ENCODE assay signal across 8 cellular contexts in the genomic region with DNA sequence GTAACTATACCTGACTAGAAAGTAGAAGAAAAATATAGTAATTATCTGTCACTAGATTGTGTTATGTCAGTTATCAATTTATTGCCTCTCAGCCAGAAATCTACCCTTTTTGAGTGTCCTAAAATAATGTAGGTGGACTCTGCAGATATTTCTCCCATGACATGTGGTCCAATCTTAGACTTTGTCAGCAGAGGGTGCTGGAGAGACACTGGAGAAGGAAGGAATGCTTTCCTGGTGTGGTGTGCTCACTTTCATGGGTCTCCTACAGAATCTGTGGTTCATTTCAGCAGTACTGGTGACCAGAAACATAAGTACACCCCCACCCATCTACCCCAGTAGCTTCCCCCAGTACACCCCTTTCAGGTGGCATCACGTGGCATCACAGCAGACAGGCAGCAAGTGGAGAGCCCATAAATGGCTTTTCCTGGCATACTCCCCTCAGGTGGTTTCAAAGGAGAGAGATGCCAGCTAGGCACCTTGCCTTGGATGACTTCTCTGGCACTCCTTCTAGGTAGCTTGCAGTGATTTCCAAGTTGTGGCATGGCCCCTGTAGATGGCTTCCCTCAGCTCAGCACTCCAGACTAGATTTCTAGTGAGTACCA.
DNase-seq lines count a peak whose midpoint lies in the region; ATAC-seq and TF ChIP-seq lines count a peak whose summit lies in the region.

No MANE protein-coding gene starts in this region.

- ATAC-seq in Right ventricle myocardium inferior (no peak), upper lobe of left lung (ENCODE audit: low FRiP score in 2 of 2) (peak in 1 of 2 donors; percentile 48), HG02973 (IDR thresholded peaks at IDR 0.05; ENCODE audit: unreplicated experiment) (no peak), HG02798 (IDR thresholded peaks at IDR 0.05; ENCODE audit: poor library complexity, unreplicated experiment) (no peak)

- no peak overlapping the region for H3K9ac ChIP-seq in NT2/D1 (ENCODE audit: insufficient read length, low read depth)

- 67% methylated on average over 1 of the region's 1 CpG for WGBS in esophagus muscularis mucosa
- 50 to 75% methylated on average over 1 of the region's 1 CpG for WGBS in upper lobe of left lung, 2 donors

- TF ChIP-seq CTCF in cardiac muscle cell (IDR thresholded peaks at IDR 0.05; ENCODE audit: low read depth, low read length) (peak; percentile 68), esophagus muscularis mucosa (IDR thresholded peaks at IDR 0.05) (peak in 2 of 3 experiments; percentile 17 to 46), upper lobe of left lung (IDR thresholded peaks at IDR 0.05) (peak in 4 of 6 experiments; percentile 19 to 40 (median 31))

- peak; percentile 41 to 59 for DNase-seq in cardiac muscle cell (ENCODE audit: low read depth in 1 of 2, low spot score in 1 of 2)
- no peak for DNase-seq in Right ventricle myocardium inferior (ENCODE audit: missing footprints)
- peak; percentile 33 for DNase-seq in NT2/D1 (ENCODE audit: low read depth, low spot score)
- DNase-seq in esophagus muscularis mucosa (ENCODE audit: extremely low spot score): no peak
- DNase-seq in upper lobe of left lung: no peak
- no peak for DNase-seq in putamen (ENCODE audit: low spot score)

- TF ChIP-seq POLR2A in esophagus muscularis mucosa (IDR thresholded peaks at IDR 0.05; ENCODE audit: low read depth) (no peak), upper lobe of left lung (IDR thresholded peaks at IDR 0.05) (no peak)

- TF ChIP-seq EP300 in esophagus muscularis mucosa (IDR thresholded peaks at IDR 0.05) (no peak), upper lobe of left lung (IDR thresholded peaks at IDR 0.05) (no peak)

- no peaks in the 10 kb centered on the region for H3K27me3 ChIP-seq in cardiac muscle cell
- no peaks in the 10 kb centered on the region for H3K27me3 ChIP-seq in NT2/D1 (ENCODE audit: insufficient read depth, insufficient read length)
- H3K27me3 ChIP-seq in esophagus muscularis mucosa: no peaks in the 10 kb centered on the region
- H3K27me3 ChIP-seq in upper lobe of left lung: no peaks in the 10 kb centered on the region

- H3K27ac ChIP-seq in cardiac muscle cell (no peak overlapping the region), esophagus muscularis mucosa (replicated peaks in 1 of 4) (no peak overlapping the region), upper lobe of left lung (no peak overlapping the region)

- no peaks in the 10 kb centered on the region for H3K9me3 ChIP-seq in cardiac muscle cell (ENCODE audit: low read depth)
- H3K9me3 ChIP-seq in NT2/D1 (ENCODE audit: insufficient read depth, low read length): no peaks in the 10 kb centered on the region
- H3K9me3 ChIP-seq in esophagus muscularis mucosa: peaks cover 0 to 3% (median 0%) of the 10 kb centered on the region in 4 donors
- no peaks in the 10 kb centered on the region for H3K9me3 ChIP-seq in upper lobe of left lung

- no peaks in the 10 kb centered on the region for H3K36me3 ChIP-seq in cardiac muscle cell
- H3K36me3 ChIP-seq in NT2/D1 (ENCODE audit: insufficient read depth, insufficient read length, low read length): no peaks in the 10 kb centered on the region
- no peaks in the 10 kb centered on the region for H3K36me3 ChIP-seq in esophagus muscularis mucosa
- H3K36me3 ChIP-seq in upper lobe of left lung: no peaks in the 10 kb centered on the region

- H3K4me1 ChIP-seq in cardiac muscle cell (ENCODE audit: low read depth): peaks cover 8% of the 10 kb centered on the region
- H3K4me1 ChIP-seq in NT2/D1 (ENCODE audit: insufficient read depth, insufficient read length): no peaks in the 10 kb centered on the region
- H3K4me1 ChIP-seq in esophagus muscularis mucosa: peaks cover 0 to 10% (median 0%) of the 10 kb centered on the region in 4 donors
- no peaks in the 10 kb centered on the region for H3K4me1 ChIP-seq in upper lobe of left lung

- H3K4me3 ChIP-seq in cardiac muscle cell (no peak overlapping the region), NT2/D1 (ENCODE audit: insufficient read length, low read depth) (no peak overlapping the region), esophagus muscularis mucosa (no peak overlapping the region), upper lobe of left lung (no peak overlapping the region)

- intact Hi-C loops in Right ventricle myocardium inferior (cut with DNase I) (loop anchor here (10.0 kb wide), 1 partner anchor 125 kb away; no protein-coding TSS in a partner anchor), esophagus muscularis mucosa (cut with DNase I) (loop anchor here (5.0 kb wide), 1 partner anchor 353 kb away; no protein-coding TSS in a partner anchor)

Comparison
In these comparisons a context has a peak if more than half of its experiments do, and no peak if none do; other contexts are left out.
1. DNase-seq: peak in cardiac muscle cell (2 of 2) and NT2/D1 (single experiment); none in Right ventricle myocardium inferior (single experiment), esophagus muscularis mucosa (single experiment), upper lobe of left lung (0 of 2) and putamen (single experiment).
2. Peak in every context shown above with its lines, with median percentiles within 50 percentile points of each other: CTCF ChIP-seq.